9 cellular contexts compared by ENCODE assay signal in the genomic region with DNA sequence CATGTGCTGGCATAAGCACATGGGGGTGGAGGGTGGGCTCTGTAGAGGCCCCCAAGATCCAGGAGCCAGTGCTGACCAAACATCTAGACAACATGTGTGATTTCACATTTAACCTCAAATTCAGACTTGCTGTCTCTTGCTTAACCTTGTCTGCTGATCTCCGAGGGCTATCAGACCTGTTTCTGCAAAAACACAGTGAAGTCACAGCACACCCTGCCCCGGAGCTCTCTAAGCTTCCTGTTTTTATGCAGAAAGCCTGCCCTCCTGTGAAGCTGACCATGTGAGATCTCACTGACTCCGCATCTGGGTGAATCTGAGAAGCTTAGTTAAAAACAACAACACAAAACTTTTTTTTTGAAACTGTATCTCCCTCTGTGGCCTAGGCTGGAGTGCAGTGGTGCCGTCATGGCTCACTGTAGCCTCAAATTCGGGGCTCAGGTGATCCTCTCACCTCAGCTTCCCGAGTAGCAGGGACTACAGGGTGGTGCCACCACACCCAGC. TPM values are rescaled to one million over a fixed set of nuclear protein-coding genes. Genes with fewer than 3 reads are reported as not detected.
DNase-seq lines count a peak whose midpoint lies in the region; ATAC-seq and TF ChIP-seq lines count a peak whose summit lies in the region.
"Had no signal": no experiment of that assay in that cellular context is flagged by ENCODE, and none has a peak within 500 bp of the region (broad histone marks: within the 10 kb centered on the region; RNA-seq: fewer than 3 reads in every experiment).

No MANE protein-coding gene starts in this region.

- no peaks in the 10 kb centered on the region for H3K9me3 Mint-ChIP-seq in CD8-positive, alpha-beta memory T cell
- peaks cover 0 to 2% (median 0%) of the 10 kb centered on the region in 11 donors for H3K9me3 Mint-ChIP-seq in naive thymus-derived CD4-positive, alpha-beta T cell

- no peaks in the 10 kb centered on the region for H3K36me3 ChIP-seq in CD8-positive, alpha-beta memory T cell (ENCODE audit: insufficient read depth, low read length)
- no peaks in the 10 kb centered on the region for H3K36me3 ChIP-seq in naive thymus-derived CD4-positive, alpha-beta T cell (ENCODE audit: control insufficient read depth in 2 of 3, insufficient read depth in 3 of 3, low read length in 3 of 3)
- no peaks in the 10 kb centered on the region for H3K36me3 ChIP-seq in MG63

- DNase-seq in CD8-positive, alpha-beta memory T cell = peak in 3 of 5 donors; percentile 57 to 72 (median 70)
- DNase-seq in T follicular helper cell (ENCODE audit: low read depth) (peak; percentile 12), dorsolateral prefrontal cortex (peak in 1 of 10 donors; percentile 21), MG63 (no peak), NCI-H2081 (lab: John Stamatoyannopoulos, UW) (no peak), DMS 273 (lab: John Stamatoyannopoulos, UW; ENCODE audit: unreplicated experiment) (no peak)
- DNase-seq in naive thymus-derived CD4-positive, alpha-beta T cell = peak in 7 of 9 donors; percentile 37 to 87 (median 77)

- H3K4me3 ChIP-seq in CD8-positive, alpha-beta memory T cell (ENCODE audit: low read length) = no peak overlapping the region
- no peak overlapping the region for H3K4me3 ChIP-seq in dorsolateral prefrontal cortex
- peak overlapping the region; percentile 23 for H3K4me3 ChIP-seq in naive thymus-derived CD4-positive, alpha-beta T cell (ENCODE audit: low read length)
- H3K4me3 ChIP-seq in MG63 = no peak overlapping the region

- H3K27me3 ChIP-seq in CD8-positive, alpha-beta memory T cell (ENCODE audit: insufficient read depth, low read length, poor library complexity, severe bottlenecking) = no peaks in the 10 kb centered on the region
- no peaks in the 10 kb centered on the region for H3K27me3 ChIP-seq in dorsolateral prefrontal cortex
- H3K27me3 ChIP-seq in naive thymus-derived CD4-positive, alpha-beta T cell (ENCODE audit: control insufficient read depth in 2 of 2, insufficient read depth in 2 of 2, low read length in 2 of 2) = no peaks in the 10 kb centered on the region
- no peaks in the 10 kb centered on the region for H3K27me3 ChIP-seq in MG63

- CTCF ChIA-PET in CD8-positive, alpha-beta memory T cell (lab: Charles Lee) = interaction anchor here (0.7 to 5.0 kb wide), 10 partner anchors 10 to 36 kb away, joined by 3 to 19 read pairs (median 4); a partner anchor contains a TSS
- CTCF ChIA-PET in naive thymus-derived CD4-positive, alpha-beta T cell (lab: Charles Lee) = interaction anchor here (0.6 to 1.8 kb wide), 10 partner anchors 12 to 211 kb away, joined by 3 to 13 read pairs (median 3); a partner anchor contains a TSS

- H3K4me1 ChIP-seq in CD8-positive, alpha-beta memory T cell (ENCODE audit: insufficient read depth, low read length) = peaks cover 41% of the 10 kb centered on the region
- H3K4me1 ChIP-seq in naive thymus-derived CD4-positive, alpha-beta T cell (ENCODE audit: control insufficient read depth in 2 of 2, insufficient read depth in 2 of 2, low read length in 2 of 2) = peaks cover 28 to 45% of the 10 kb centered on the region in 2 donors

- peak overlapping the region; percentile 82 to 98 (median 93) for H3K27ac Mint-ChIP-seq in CD8-positive, alpha-beta memory T cell
- H3K27ac Mint-ChIP-seq in naive thymus-derived CD4-positive, alpha-beta T cell = peak overlapping the region; percentile 91 to 100 (median 97)

- H3K4me3 Mint-ChIP-seq in CD8-positive, alpha-beta memory T cell = peak overlapping the region in 6 of 7 donors; percentile 49 to 78 (median 73)
- peak overlapping the region; percentile 40 to 85 (median 60) for H3K4me3 Mint-ChIP-seq in naive thymus-derived CD4-positive, alpha-beta T cell

- intact Hi-C loops in dorsolateral prefrontal cortex (cut with DNase I) = no loop called here
- intact Hi-C loops in naive thymus-derived CD4-positive, alpha-beta T cell (cut with micrococcal nuclease) = loop anchor here in 1 of 2 donors (1.0 to 2.0 kb wide), 2 partner anchors 13 to 17 kb away; a partner anchor contains a TSS

- no peaks in the 10 kb centered on the region for H3K36me3 Mint-ChIP-seq in CD8-positive, alpha-beta memory T cell
- H3K36me3 Mint-ChIP-seq in naive thymus-derived CD4-positive, alpha-beta T cell = peaks cover 0 to 1% (median 0%) of the 10 kb centered on the region in 5 donors

- no peaks in the 10 kb centered on the region for H3K27me3 Mint-ChIP-seq in CD8-positive, alpha-beta memory T cell
- peaks cover 0 to 2% (median 0%) of the 10 kb centered on the region in 5 donors for H3K27me3 Mint-ChIP-seq in naive thymus-derived CD4-positive, alpha-beta T cell

- ATAC-seq in naive thymus-derived CD4-positive, alpha-beta T cell = peak; percentile 99
- ATAC-seq in GM21786 (IDR thresholded peaks at IDR 0.05; ENCODE audit: unreplicated experiment) = no peak

- POLR2A ChIA-PET in CD8-positive, alpha-beta memory T cell (lab: Charles Lee) = interaction anchor here (0.5 to 2.0 kb wide), 5 partner anchors 12 to 131 kb away, joined by 3 to 12 read pairs (median 6); a partner anchor contains a TSS
- POLR2A ChIA-PET in naive thymus-derived CD4-positive, alpha-beta T cell (lab: Charles Lee) = interaction anchor here (0.6 to 20.6 kb wide), 21 partner anchors 9 to 469 kb away, joined by 3 to 422 read pairs (median 5); a partner anchor contains a TSS

- peaks cover 35 to 42% (median 42%) of the 10 kb centered on the region in 3 donors for H3K4me1 Mint-ChIP-seq in CD8-positive, alpha-beta memory T cell
- H3K4me1 Mint-ChIP-seq in naive thymus-derived CD4-positive, alpha-beta T cell = peaks cover 18 to 68% (median 44%) of the 10 kb centered on the region in 7 donors

- peak overlapping the region; percentile 41 for H3K27ac ChIP-seq in CD8-positive, alpha-beta memory T cell (ENCODE audit: low read depth, low read length)
- H3K27ac ChIP-seq in dorsolateral prefrontal cortex = peak overlapping the region in 47 of 59 donors; percentile 1 to 77 (median 52)
- peak overlapping the region; percentile 50 for H3K27ac ChIP-seq in naive thymus-derived CD4-positive, alpha-beta T cell (ENCODE audit: low read depth, low read length)

- TF ChIP-seq CTCF in dorsolateral prefrontal cortex (IDR thresholded peaks at IDR 0.05 in 54 of 56, conservative IDR thresholded peaks at IDR 0.05 in 2 of 56; ENCODE audit: low read depth in 1 of 56, partially characterized antibody in 56 of 56) = no peak

- no peaks in the 10 kb centered on the region for H3K9me3 ChIP-seq in CD8-positive, alpha-beta memory T cell (ENCODE audit: low read length)
- H3K9me3 ChIP-seq in naive thymus-derived CD4-positive, alpha-beta T cell (ENCODE audit: control insufficient read depth in 2 of 3, low read length in 3 of 3) = no peaks in the 10 kb centered on the region
- H3K9me3 ChIP-seq in MG63 = no peaks in the 10 kb centered on the region

RNA-seq across cellular contexts. Expression of a gene that starts 6.6 kb away (rescaled TPM):
- total RNA-seq in CD8-positive, alpha-beta memory T cell = 1 to 10 TPM; 6.2 to 6.4 TPM
- 34.0 TPM for polyA plus RNA-seq in CD8-positive, alpha-beta memory T cell
- total RNA-seq in dorsolateral prefrontal cortex = 1 to 10 TPM in 69 of 120 experiments, under 1 TPM in 37, not detected in 14; 0.28 to 5.2 (median 1.2) TPM
- 100 to 1,000 TPM in 2 of 5 experiments, 10 to 100 TPM in 3; 26.7 to 159 (median 85.1) TPM for total RNA-seq in naive thymus-derived CD4-positive, alpha-beta T cell
- 10 to 100 TPM; 54.3 to 57.7 TPM for polyA plus RNA-seq in naive thymus-derived CD4-positive, alpha-beta T cell
- not detected in 2 replicates for total RNA-seq in MG63 (2014; rRNA removed; shearing (Covaris generic); ENCODE audit: low replicate concordance)
- total RNA-seq: NCI-H460 had no signal

RNA-seq across cellular contexts. Expression of a gene that starts 9.9 kb away (rescaled TPM):
- not detected for total RNA-seq in CD8-positive, alpha-beta memory T cell
- polyA plus RNA-seq in CD8-positive, alpha-beta memory T cell = not detected
- total RNA-seq in dorsolateral prefrontal cortex = under 1 TPM in 2 of 120 experiments, not detected in 118; 0.41 to 0.43 TPM
- not detected for total RNA-seq in naive thymus-derived CD4-positive, alpha-beta T cell
- not detected for polyA plus RNA-seq in naive thymus-derived CD4-positive, alpha-beta T cell
- not detected in 2 replicates for total RNA-seq in MG63 (2014; rRNA removed; shearing (Covaris generic); ENCODE audit: low replicate concordance)
- total RNA-seq: NCI-H460 had no signal

RNA-seq across cellular contexts. Expression of a gene that starts 17.2 kb away (rescaled TPM):
- 10 to 100 TPM; 28.3 to 29.2 TPM for total RNA-seq in CD8-positive, alpha-beta memory T cell
- 31.5 TPM for polyA plus RNA-seq in CD8-positive, alpha-beta memory T cell
- 10 to 100 TPM in 3 of 120 experiments, 1 to 10 TPM in 117; 3.1 to 10.7 (median 6.9) TPM for total RNA-seq in dorsolateral prefrontal cortex
- 10 to 100 TPM; 15.5 to 19.9 (median 19.1) TPM for total RNA-seq in naive thymus-derived CD4-positive, alpha-beta T cell
- 10 to 100 TPM; 52.1 to 67.7 TPM for polyA plus RNA-seq in naive thymus-derived CD4-positive, alpha-beta T cell
- total RNA-seq in MG63 (2014; rRNA removed; shearing (Covaris generic); ENCODE audit: low replicate concordance) = 17.9 and 18.0 TPM in 2 replicates

RNA-seq across cellular contexts. Expression of a gene that starts 17.2 kb away (rescaled TPM):
- 10 to 100 TPM; 31.3 to 32.2 TPM for total RNA-seq in CD8-positive, alpha-beta memory T cell
- 15.3 TPM for polyA plus RNA-seq in CD8-positive, alpha-beta memory T cell
- 10 to 100 TPM; 10.6 to 25.8 (median 17.6) TPM for total RNA-seq in dorsolateral prefrontal cortex
- 10 to 100 TPM; 13.6 to 25.9 (median 18.3) TPM for total RNA-seq in naive thymus-derived CD4-positive, alpha-beta T cell
- 10 to 100 TPM in 1 of 2 donors, 1 to 10 TPM in 1; 8.7 to 13.7 TPM for polyA plus RNA-seq in naive thymus-derived CD4-positive, alpha-beta T cell
- 16.9 and 25.0 TPM in 2 replicates for total RNA-seq in MG63 (2014; rRNA removed; shearing (Covaris generic); ENCODE audit: low replicate concordance)

RNA-seq across cellular contexts. Expression of a gene that starts 25.5 kb away (rescaled TPM):
- under 1 TPM; 0.18 TPM for total RNA-seq in CD8-positive, alpha-beta memory T cell
- 0.10 TPM for polyA plus RNA-seq in CD8-positive, alpha-beta memory T cell
- 1 to 10 TPM in 3 of 120 experiments, under 1 TPM in 27, not detected in 90; 0.23 to 1.3 (median 0.35) TPM for total RNA-seq in dorsolateral prefrontal cortex
- 1 to 10 TPM in 4 of 5 experiments, under 1 TPM in 1; 0.10 to 2.3 (median 1.6) TPM for total RNA-seq in naive thymus-derived CD4-positive, alpha-beta T cell
- polyA plus RNA-seq in naive thymus-derived CD4-positive, alpha-beta T cell = under 1 TPM; 0.37 to 0.44 TPM
- not detected in 2 replicates for total RNA-seq in MG63 (2014; rRNA removed; shearing (Covaris generic); ENCODE audit: low replicate concordance)
- total RNA-seq: NCI-H460 had no signal

Comparison
In these comparisons a context has a peak if more than half of its experiments do, and no peak if none do; other contexts are left out.
1. DNase-seq: peak in CD8-positive, alpha-beta memory T cell (3 of 5), T follicular helper cell (single experiment) and naive thymus-derived CD4-positive, alpha-beta T cell (7 of 9); none in MG63 (single experiment), NCI-H2081 (0 of 2) and DMS 273 (single experiment).
2. Peak in every context shown above with its lines, with median percentiles within 50 percentile points of each other: H3K27ac ChIP-seq.